33 cellular contexts compared by ENCODE assay signal in genomic region chr4:121701263-121701662, GRCh38.
"Had no signal": no experiment of that assay in that cellular context is flagged by ENCODE, and none has a peak within 500 bp of the region (broad histone marks: within the 10 kb centered on the region; RNA-seq: fewer than 3 reads in every experiment).

No MANE protein-coding gene starts in this region.

- ATAC-seq: activated CD8-positive, alpha-beta T cell treated with anti-CD3 and anti-CD28 coated beads, Interleukin-2, amount 10 ng/mL, durations not matched to agents 7 days and 5 days; activated naive CD4-positive, alpha-beta T cell treated with anti-CD3 and anti-CD28 coated beads, Interleukin-2, amount 50 U/mL, for 72 hours; activated T-cell treated with anti-CD3 and anti-CD28 coated beads, Interleukin-2, amount 50 U/mL, for 4 hours; Right ventricle myocardium inferior; SK-N-SH treated with all-trans-retinoic acid at 6 μM for 48 hours; T-cell had no signal

- H3K36me3 ChIP-seq: adrenal gland, WERI-Rb-1 had no signal

- H3K27ac ChIP-seq: adrenal gland, PC-9, RWPE1, WERI-Rb-1 had no signal

- H3K4me2 ChIP-seq: PC-9 had no signal

- H3K9me3 ChIP-seq: adrenal gland, MG63 had no signal

- H3K4me3 Mint-ChIP-seq: activated CD8-positive, alpha-beta T cell treated with anti-CD3 and anti-CD28 coated beads, Interleukin-2, amount 10 ng/mL, durations not matched to agents 7 days and 5 days; activated naive CD4-positive, alpha-beta T cell treated with anti-CD3 and anti-CD28 coated beads for 36 hours; activated T-cell treated with anti-CD3 and anti-CD28 coated beads, Interleukin-2, amount 50 U/mL, for 4 hours; activated T-helper 1 cell treated with anti-CD3 and anti-CD28 coated beads, Interleukin-12 subunit alpha, Interleukin-12 subunit beta, Interleukin-2, Interleukin-4 antibody, amounts not matched to agents 30 ng/mL and 10 ng/mL and 1 ng/mL, durations not matched to agents 14 hours and 24 hours and 36 hours; brain; T-cell had no signal

- H3K4me3 ChIP-seq: adrenal gland, MG63, PC-9 had no signal

- FAIRE-seq: colon, RCC 7860 had no signal

- H3K9me3 Mint-ChIP-seq: activated naive CD4-positive, alpha-beta T cell treated with anti-CD3 and anti-CD28 coated beads, Interleukin-2, amount 50 U/mL, for 72 hours; activated T-cell treated with anti-CD3 and anti-CD28 coated beads, Interleukin-2, amount 50 U/mL, for 4 hours; activated T-helper 1 cell treated with anti-CD3 and anti-CD28 coated beads, Interleukin-12 subunit alpha, Interleukin-12 subunit beta, Interleukin-2, Interleukin-4 antibody, amounts not matched to agents 30 ng/mL and 10 ng/mL and 1 ng/mL, durations not matched to agents 14 hours and 24 hours and 36 hours; T-cell had no signal

- H3K36me3 Mint-ChIP-seq: brain, T-cell had no signal

- H3K27ac Mint-ChIP-seq: activated CD8-positive, alpha-beta T cell treated with anti-CD3 and anti-CD28 coated beads, Interleukin-2, amount 10 ng/mL, durations not matched to agents 7 days and 5 days; activated naive CD4-positive, alpha-beta T cell treated with anti-CD3 and anti-CD28 coated beads for 36 hours; activated naive CD4-positive, alpha-beta T cell treated with anti-CD3 and anti-CD28 coated beads, Interleukin-2, amount 50 U/mL, for 72 hours; activated T-helper 1 cell treated with anti-CD3 and anti-CD28 coated beads, Interleukin-12 subunit alpha, Interleukin-12 subunit beta, Interleukin-2, Interleukin-4 antibody, amounts not matched to agents 30 ng/mL and 10 ng/mL and 1 ng/mL, durations not matched to agents 14 hours and 24 hours and 36 hours; T-cell had no signal

- H2AFZ ChIP-seq: PC-9 had no signal

- H3K27me3 ChIP-seq: adrenal gland, MG63 had no signal

- DNase-seq: activated CD4-positive, alpha-beta T cell treated with anti-CD3 and anti-CD28 coated beads for 1 hour; activated CD4-positive, alpha-beta T cell treated with anti-CD3 and anti-CD28 coated beads for 48 hours; activated CD4-positive, alpha-beta T cell treated with anti-CD3 and anti-CD28 coated beads, Interleukin-2, amount 50 U/mL, for 48 hours; activated CD4-positive, CD25-positive, alpha-beta regulatory T cell; activated CD8-positive, alpha-beta T cell treated with anti-CD3 and anti-CD28 coated beads, Interleukin-2, amount 10 ng/mL, durations not matched to agents 7 days and 5 days; activated gamma-delta T cell treated with Interleukin-2 at 50 U/mL for 16 hours; activated naive CD4-positive, alpha-beta T cell treated with anti-CD3 and anti-CD28 coated beads for 36 hours; activated T-cell treated with anti-CD3 and anti-CD28 coated beads, Interleukin-2, amount 50 U/mL, for 4 hours; adrenal gland; central memory CD4-positive, alpha-beta T cell; Kasumi-1; MG63; NCI-H1048; NCI-H1105 treated with DMSO at 0.1 percent for 48 hours; NCI-H1436; NCI-H1694 treated with DMSO at 0.1 percent for 48 hours; NCI-H2029; NCI-H345; NCI-H524 treated with DMSO at 0.1 percent for 48 hours; PC-9; SIG-M5; T-cell; T-helper 2 cell; T-helper 9 cell; WERI-Rb-1 had no signal
